ENCODE assay signal across 11 cellular contexts in genomic region chr22:27124336-27125023, GRCh38.
DNase-seq lines count a peak whose midpoint lies in the region; TF ChIP-seq lines count a peak whose summit lies in the region.
"Had no signal": no experiment of that assay in that cellular context is flagged by ENCODE, and none has a peak within 500 bp of the region (broad histone marks: within the 10 kb centered on the region; RNA-seq: fewer than 3 reads in every experiment).

No MANE protein-coding gene starts in this region.

- H3K4me3 Mint-ChIP-seq in CD14-positive monocyte, result peak overlapping the region; percentile 51 to 86
- H3K4me3 Mint-ChIP-seq in T-helper 2 cell treated with Interferon-gamma antibody and Interleukin-4, amounts not matched to agents 5 μg/mL and 100 μg/mL, for 36 hours, result no peak overlapping the region

- TF ChIP-seq POLR2A in ovary (IDR thresholded peaks at IDR 0.05), result no peak

- peaks cover 37% of the 10 kb centered on the region for H3K4me1 Mint-ChIP-seq in CD14-positive monocyte
- H3K4me1 Mint-ChIP-seq in T-helper 2 cell treated with Interferon-gamma antibody and Interleukin-4, amounts not matched to agents 5 μg/mL and 100 μg/mL, for 36 hours (ENCODE audit: low read depth), result no peaks in the 10 kb centered on the region

- 9 to 20% (median 19%) methylated on average over 16 of the region's 16 CpGs for whole genome bisulfite sequencing in ovary, 3 donors

- peaks cover 0 to 4% of the 10 kb centered on the region in 2 donors for H3K9me3 ChIP-seq in ovary

- peak overlapping the region; percentile 88 to 98 (median 95) for H3K27ac Mint-ChIP-seq in CD14-positive monocyte
- H3K27ac Mint-ChIP-seq in T-helper 2 cell treated with Interferon-gamma antibody and Interleukin-4, amounts not matched to agents 5 μg/mL and 100 μg/mL, for 36 hours, result no peak overlapping the region

- intact Hi-C loops in CD14-positive monocyte (cut with micrococcal nuclease), result no loop called here
- intact Hi-C loops in ovary (cut with DNase I), result no loop called here

- H3K36me3 Mint-ChIP-seq in CD14-positive monocyte, result no peaks in the 10 kb centered on the region
- no peaks in the 10 kb centered on the region for H3K36me3 Mint-ChIP-seq in T-helper 2 cell treated with Interferon-gamma antibody and Interleukin-4, amounts not matched to agents 5 μg/mL and 100 μg/mL, for 36 hours (ENCODE audit: low read depth)

- H3K27me3 Mint-ChIP-seq in CD14-positive monocyte (ENCODE audit: low read depth in 3 of 3), result peaks cover 0 to 2% (median 0%) of the 10 kb centered on the region in 3 donors
- H3K27me3 Mint-ChIP-seq in T-helper 2 cell treated with Interferon-gamma antibody and Interleukin-4, amounts not matched to agents 5 μg/mL and 100 μg/mL, for 36 hours (ENCODE audit: low read depth), result peaks cover 13% of the 10 kb centered on the region

- H3K4me3 ChIP-seq in fibroblast of the aortic adventitia (ENCODE audit: low read depth, low read length) (no peak overlapping the region), ovary (no peak overlapping the region)

- peaks cover 1 to 5% (median 3%) of the 10 kb centered on the region in 7 donors for H3K9me3 Mint-ChIP-seq in CD14-positive monocyte
- no peaks in the 10 kb centered on the region for H3K9me3 Mint-ChIP-seq in T-helper 2 cell treated with Interferon-gamma antibody and Interleukin-4, amounts not matched to agents 5 μg/mL and 100 μg/mL, for 36 hours

- H3K4me1 ChIP-seq in ovary (ENCODE audit: insufficient read depth), result no peaks in the 10 kb centered on the region

- H3K27ac ChIP-seq in ovary, result peak overlapping the region in 1 of 2 donors; percentile 12

- no peaks in the 10 kb centered on the region for H3K36me3 ChIP-seq in ovary

- no peaks in the 10 kb centered on the region for H3K27me3 ChIP-seq in ovary

- TF ChIP-seq CTCF in CD14-positive monocyte (IDR thresholded peaks at IDR 0.05) (no peak), fibroblast of the aortic adventitia (IDR thresholded peaks at IDR 0.05; ENCODE audit: insufficient read depth, low read length) (no peak), ovary (IDR thresholded peaks at IDR 0.05) (no peak)

- peak; percentile 76 for DNase-seq in CD14-positive monocyte (ENCODE audit: low spot score)
- DNase-seq in NCI-H524 (lab: John Stamatoyannopoulos, UW), result peak; percentile 96 to 98
- DNase-seq in fibroblast of the aortic adventitia (ENCODE audit: low read depth), result peak; percentile 59
- DNase-seq in ovary, result peak in 3 of 5 donors; percentile 36 to 47 (median 41)
- DNase-seq in T-helper 2 cell treated with Interferon-gamma antibody and Interleukin-4, amounts not matched to agents 5 μg/mL and 100 μg/mL, for 36 hours (ENCODE audit: low spot score), result no peak
- no peak for DNase-seq in activated CD8-positive, alpha-beta memory T cell treated with anti-CD3 and anti-CD28 coated beads, Interleukin-2, amount 50 U/mL, for 48 hours
- DNase-seq in 8988T, result no peak
- no peak for DNase-seq in superior temporal gyrus (ENCODE audit: extremely low spot score)
- DNase-seq: effector CD4-positive, alpha-beta T cell; NCI-H69; T-helper 1 cell had no signal

- TF ChIP-seq EP300 in ovary (IDR thresholded peaks at IDR 0.05), result no peak

Comparison
In these comparisons a context has a peak if more than half of its experiments do, and no peak if none do; other contexts are left out.
1. DNase-seq: peak in CD14-positive monocyte (single experiment), NCI-H524 (2 of 2), fibroblast of the aortic adventitia (single experiment) and ovary (3 of 5); none in T-helper 2 cell treated with Interferon-gamma antibody and Interleukin-4, amounts not matched to agents 5 μg/mL and 100 μg/mL, for 36 hours (single experiment), activated CD8-positive, alpha-beta memory T cell treated with anti-CD3 and anti-CD28 coated beads, Interleukin-2, amount 50 U/mL, for 48 hours (single experiment), 8988T (single experiment) and superior temporal gyrus (single experiment).